Comparison of ENCODE assay signal across 24 cellular contexts in genomic region chr14:51318777-51319176, GRCh38.
DNase-seq lines count a peak whose midpoint lies in the region; ATAC-seq, FAIRE-seq and TF ChIP-seq lines count a peak whose summit lies in the region.
"Had no signal": no experiment of that assay in that cellular context is flagged by ENCODE, and none has a peak within 500 bp of the region (broad histone marks: within the 10 kb centered on the region; RNA-seq: fewer than 3 reads in every experiment).

No MANE protein-coding gene starts in this region.

- no peaks in the 10 kb centered on the region for H3K9me2 ChIP-seq in GM23338 (ENCODE audit: insufficient read depth)

- H4K20me1 ChIP-seq in mammary epithelial cell (ENCODE audit: insufficient read depth, low read length) = no peaks in the 10 kb centered on the region
- H4K20me1 ChIP-seq in keratinocyte (ENCODE audit: control insufficient read depth, extremely low read depth, insufficient read depth, low read length) = no peaks in the 10 kb centered on the region
- H4K20me1 ChIP-seq in GM23338 (replicated peaks; ENCODE audit: insufficient read depth) = no peaks in the 10 kb centered on the region

- H3K27me3 Mint-ChIP-seq in GM23338 (ENCODE audit: insufficient read depth, low read depth, poor library complexity) = no peaks in the 10 kb centered on the region
- H3K27me3 Mint-ChIP-seq: dendritic cell treated with granulocyte-macrophage colony-stimulating factor and Interleukin-4, amounts not matched to agents 40 ng/mL and 50 ng/mL, for 4 days had no signal

- no peak overlapping the region for H3K4me3 Mint-ChIP-seq in GM23338
- H3K4me3 Mint-ChIP-seq: activated CD4-positive, alpha-beta T cell treated with anti-CD3 and anti-CD28 coated beads, Interleukin-2, amount 10 ng/mL, durations not matched to agents 24 days and 14 days; B cell; dendritic cell treated with granulocyte-macrophage colony-stimulating factor and Interleukin-4, amounts not matched to agents 40 ng/mL and 50 ng/mL, for 4 days; IgD-negative memory B cell; memory B cell had no signal

- H3K36me3 ChIP-seq in mammary epithelial cell (ENCODE audit: insufficient read depth, low read length) (no peaks in the 10 kb centered on the region), keratinocyte (ENCODE audit: control insufficient read depth in 2 of 2, extremely low read depth in 1 of 2, insufficient read depth in 2 of 2, low read length in 2 of 2) (no peaks in the 10 kb centered on the region), transverse colon (no peaks in the 10 kb centered on the region), MG63 (no peaks in the 10 kb centered on the region), GM23338 (ENCODE audit: insufficient read depth) (no peaks in the 10 kb centered on the region)
- H3K36me3 ChIP-seq: Peyer's patch had no signal

- no peaks in the 10 kb centered on the region for H3K9me1 ChIP-seq in keratinocyte (ENCODE audit: control insufficient read depth, extremely low read depth, insufficient read depth, low read length)

- H3K9ac ChIP-seq in mammary epithelial cell (ENCODE audit: insufficient read depth, low read length) (no peak overlapping the region), keratinocyte (ENCODE audit: control insufficient read depth, extremely low read depth, insufficient read depth, low read length) (no peak overlapping the region)

- H2AFZ ChIP-seq in mammary epithelial cell (ENCODE audit: low read depth, low read length) (peak overlapping the region; percentile 22), keratinocyte (ENCODE audit: control insufficient read depth, low read length) (peak overlapping the region; percentile 40), GM23338 (no peak overlapping the region)

- H3K9me3 ChIP-seq in mammary epithelial cell (replicated peaks; ENCODE audit: insufficient read depth, low read length) (no peaks in the 10 kb centered on the region), keratinocyte (ENCODE audit: control insufficient read depth, low read depth, low read length) (no peaks in the 10 kb centered on the region), transverse colon (no peaks in the 10 kb centered on the region), MG63 (no peaks in the 10 kb centered on the region)
- H3K9me3 ChIP-seq: Caco-2, Peyer's patch had no signal

- no peak overlapping the region for H3K4me2 ChIP-seq in mammary epithelial cell (ENCODE audit: insufficient read depth, low read depth, low read length)
- no peak overlapping the region for H3K4me2 ChIP-seq in keratinocyte (ENCODE audit: control insufficient read depth, extremely low read depth, insufficient read depth, low read depth, low read length)
- no peak overlapping the region for H3K4me2 ChIP-seq in GM23338

- BruUV-seq in mammary epithelial cell (replicated peaks; lab: Mats Ljungman, UMichigan) = no TSS peak

- H3K27me3 ChIP-seq in mammary epithelial cell (ENCODE audit: insufficient read depth, low read length) (no peaks in the 10 kb centered on the region), keratinocyte (ENCODE audit: control insufficient read depth, extremely low read depth, insufficient read depth, low read length) (no peaks in the 10 kb centered on the region), transverse colon (no peaks in the 10 kb centered on the region), MG63 (no peaks in the 10 kb centered on the region), GM23338 (ENCODE audit: insufficient read depth) (no peaks in the 10 kb centered on the region)
- H3K27me3 ChIP-seq: Peyer's patch had no signal

- no peak for ATAC-seq in GM23338

- H3K79me2 ChIP-seq in mammary epithelial cell (ENCODE audit: insufficient read depth, low read length) (no peaks in the 10 kb centered on the region), keratinocyte (ENCODE audit: control insufficient read depth, insufficient read depth, low read length) (no peaks in the 10 kb centered on the region), GM23338 (replicated peaks; ENCODE audit: insufficient read depth) (no peaks in the 10 kb centered on the region)

- CTCF ChIA-PET in mammary epithelial cell (lab: Charles Lee; ENCODE audit: low non-redundant PET) = no interaction called here

- in situ Hi-C loops in mammary epithelial cell (cut with MboI; ENCODE audit: low sequenced_read_pairs in 2 of 2) (no loop called here), transverse colon (cut with MboI; ENCODE audit: low pct_ligation_motif_present in 1 of 4, low pct_unique_long_range_greater_than_20kb in 1 of 4, low sequenced_read_pairs in 3 of 4) (no loop called here)

- WGBS in mammary epithelial cell (ENCODE audit: low coverage, missing lambda C conversion rate) = 81% methylated on average over 3 of the region's 3 CpGs
- 42 to 59% methylated on average over 3 of the region's 3 CpGs for WGBS in transverse colon (ENCODE audit: low coverage in 1 of 2), 2 donors

- no peaks in the 10 kb centered on the region for H3K36me3 Mint-ChIP-seq in GM23338 (ENCODE audit: low read depth)
- H3K36me3 Mint-ChIP-seq: IgD-negative memory B cell had no signal

- H3K4me1 ChIP-seq in mammary epithelial cell (ENCODE audit: insufficient read depth, low read length) (peaks cover 11% of the 10 kb centered on the region), keratinocyte (ENCODE audit: control insufficient read depth, extremely low read depth, insufficient read depth, low read length) (peaks cover 12% of the 10 kb centered on the region), transverse colon (peaks cover 0 to 15% (median 3%) of the 10 kb centered on the region in 4 donors), GM23338 (ENCODE audit: insufficient read depth) (no peaks in the 10 kb centered on the region)
- H3K4me1 ChIP-seq: Caco-2, Peyer's patch had no signal

- intact Hi-C loops in mammary epithelial cell (cut with micrococcal nuclease) = no loop called here
- intact Hi-C loops in transverse colon (cut with DNase I; ENCODE audit: low total_unique reads) = no loop called here

- H3F3A ChIP-seq in GM23338 (replicated peaks; ENCODE audit: low read depth) = no peaks in the 10 kb centered on the region

- H3K9me3 Mint-ChIP-seq in GM23338 = no peaks in the 10 kb centered on the region
- H3K9me3 Mint-ChIP-seq: activated CD4-positive, alpha-beta T cell treated with anti-CD3 and anti-CD28 coated beads, Interleukin-2, amount 10 ng/mL, durations not matched to agents 24 days and 14 days; dendritic cell treated with granulocyte-macrophage colony-stimulating factor and Interleukin-4, amounts not matched to agents 40 ng/mL and 50 ng/mL, for 4 days; IgD-negative memory B cell; memory B cell had no signal

- TF ChIP-seq EP300 in transverse colon (IDR thresholded peaks at IDR 0.05; ENCODE audit: low read depth) = no peak

- FAIRE-seq in keratinocyte (lab: Jason Lieb, UNC) = peak; percentile 57
- FAIRE-seq: GM12878 had no signal

- dilution Hi-C loops in mammary epithelial cell (cut with HindIII; ENCODE audit: low sequenced_read_pairs) (no loop called here), keratinocyte (cut with MboI; ENCODE audit: extremely low pct_ligation_motif_present, low sequenced_read_pairs) (no loop called here)

- no peak overlapping the region for H3K4me3 ChIP-seq in mammary epithelial cell (replicated peaks in 1 of 3; ENCODE audit: insufficient read depth in 1 of 3, low read depth in 2 of 3, low read length in 3 of 3)
- H3K4me3 ChIP-seq in keratinocyte (ENCODE audit: control insufficient read depth in 2 of 3, extremely low read depth in 1 of 3, insufficient read depth in 2 of 3, low read depth in 1 of 3, low read length in 3 of 3) = no peak overlapping the region
- H3K4me3 ChIP-seq in transverse colon = no peak overlapping the region
- no peak overlapping the region for H3K4me3 ChIP-seq in MG63
- no peak overlapping the region for H3K4me3 ChIP-seq in GM23338
- H3K4me3 ChIP-seq: GM12878, Peyer's patch had no signal

- no peak for TF ChIP-seq CTCF in mammary epithelial cell (conservative IDR thresholded peaks at IDR 0.05 in 1 of 2, IDR thresholded peaks at IDR 0.05 in 1 of 2; ENCODE audit: extremely low read depth in 1 of 2, insufficient read depth in 1 of 2, low read depth in 1 of 2, low read length in 2 of 2)
- TF ChIP-seq CTCF in keratinocyte (optimal IDR thresholded peaks at IDR 0.05 in 1 of 3, IDR thresholded peaks at IDR 0.05 in 1 of 3, conservative IDR thresholded peaks at IDR 0.05 in 1 of 3; ENCODE audit: extremely low read depth in 1 of 3, insufficient read depth in 2 of 3, low read length in 3 of 3) = no peak
- no peak for TF ChIP-seq CTCF in transverse colon (IDR thresholded peaks at IDR 0.05)
- no peak for TF ChIP-seq CTCF in GM23338 (conservative IDR thresholded peaks at IDR 0.05; ENCODE audit: low read depth in 2 of 2)

- no peak for TF ChIP-seq POLR2A in transverse colon (IDR thresholded peaks at IDR 0.05)

- no peak overlapping the region for H3K27ac ChIP-seq in mammary epithelial cell (ENCODE audit: insufficient read depth, low read depth, low read length)
- H3K27ac ChIP-seq in keratinocyte (ENCODE audit: control insufficient read depth, insufficient read depth, low read length) = no peak overlapping the region
- H3K27ac ChIP-seq in transverse colon = peak overlapping the region in 3 of 4 donors; percentile 2 to 46 (median 7)
- H3K27ac ChIP-seq in GM23338 (ENCODE audit: low read depth) = no peak overlapping the region
- H3K27ac ChIP-seq: epithelial cell of prostate, Peyer's patch had no signal

- H3K4me1 Mint-ChIP-seq in GM23338 = no peaks in the 10 kb centered on the region
- H3K4me1 Mint-ChIP-seq: activated CD4-positive, alpha-beta T cell treated with anti-CD3 and anti-CD28 coated beads, Interleukin-2, amount 10 ng/mL, durations not matched to agents 24 days and 14 days; B cell; memory B cell had no signal

- DNase-seq in NCI-H1694 treated with DMSO at 0.1 percent for 48 hours (lab: John Stamatoyannopoulos, UW) (peak; percentile 73), mammary epithelial cell (no peak), keratinocyte (ENCODE audit: low read depth, low spot score) (no peak), transverse colon (no peak), MG63 (no peak), GM23338 (ENCODE audit: low spot score) (no peak)
- DNase-seq in activated naive CD4-positive, alpha-beta T cell (lab: John Stamatoyannopoulos, UW) = no peak
- DNase-seq: activated CD4-positive, alpha-beta T cell treated with anti-CD3 and anti-CD28 coated beads, Interleukin-2, amount 10 ng/mL, durations not matched to agents 24 days and 14 days; activated naive CD4-positive, alpha-beta T cell treated with Interleukin-2 at 50 U/mL for 16 hours; anterior cingulate cortex; Caco-2; GDM1; GOT3; head of caudate nucleus; NCI-H2029 treated with DMSO at 0.1 percent for 48 hours; NCI-H748 treated with DMSO at 0.1 percent for 48 hours; Peyer's patch; stimulated activated CD4-positive, alpha-beta T cell treated with anti-CD3 and anti-CD28 coated beads, Interleukin-1b, Interleukin-23, amount 100 ng/mL, for 48 hours had no signal

- no peak overlapping the region for H3K27ac Mint-ChIP-seq in GM23338
- H3K27ac Mint-ChIP-seq: activated CD4-positive, alpha-beta T cell treated with anti-CD3 and anti-CD28 coated beads, Interleukin-2, amount 10 ng/mL, durations not matched to agents 24 days and 14 days; B cell; dendritic cell treated with granulocyte-macrophage colony-stimulating factor and Interleukin-4, amounts not matched to agents 40 ng/mL and 50 ng/mL, for 4 days; memory B cell had no signal

TF ChIP-seq in GM23338, 12 proteins besides CTCF, POLR2A, EP300 and RAD21 (continues in another document):
- TF ChIP-seq JUNB (IDR thresholded peaks at IDR 0.05; ENCODE audit: unreplicated experiment) (no peak), ZNF331 (CRISPR knock-in tag; IDR thresholded peaks at IDR 0.05; ENCODE audit: low read depth) (no peak), STAT1 (IDR thresholded peaks at IDR 0.05; ENCODE audit: unreplicated experiment) (no peak)

Comparison
In these comparisons a context has a peak if more than half of its experiments do, and no peak if none do; other contexts are left out.
1. H3K27ac ChIP-seq: peak in transverse colon (3 of 4); none in mammary epithelial cell (single experiment), keratinocyte (single experiment) and GM23338 (single experiment).